In genomic region chr1:159185121-159185520, GRCh38 we compare ENCODE assay signal across 23 cellular contexts. TPM values are rescaled to one million over a fixed set of nuclear protein-coding genes. Genes with fewer than 3 reads are reported as not detected.
A peak's percentile ranks its signal among the peaks of the same experiment; 100 is the strongest.
DNase-seq lines count a peak whose midpoint lies in the region; ATAC-seq, FAIRE-seq and TF ChIP-seq lines count a peak whose summit lies in the region.
"Had no signal": no experiment of that assay in that cellular context is flagged by ENCODE, and none has a peak within 500 bp of the region (broad histone marks: within the 10 kb centered on the region; RNA-seq: fewer than 3 reads in every experiment).

No MANE protein-coding gene starts in this region.

- no peak overlapping the region for H3K9ac ChIP-seq in PC-3 (ENCODE audit: low read length)
- H3K9ac ChIP-seq in trophoblast cell (ENCODE audit: low read length) = no peak overlapping the region

- H3K36me3 ChIP-seq in PC-3 (ENCODE audit: low read depth, low read length) = no peaks in the 10 kb centered on the region
- H3K36me3 ChIP-seq in bronchial epithelial cell (ENCODE audit: control insufficient read depth, insufficient read depth, low read length) = no peaks in the 10 kb centered on the region
- H3K36me3 ChIP-seq in trophoblast cell (ENCODE audit: control insufficient read depth in 1 of 2, insufficient read depth in 2 of 2, low read length in 2 of 2) = no peaks in the 10 kb centered on the region

- H3K27ac ChIP-seq in PC-3 (ENCODE audit: low read length) (no peak overlapping the region), trophoblast cell (ENCODE audit: low read depth, low read length) (no peak overlapping the region)

- no peak overlapping the region for H4K8ac ChIP-seq in trophoblast cell (ENCODE audit: low read depth, low read length)

- no peaks in the 10 kb centered on the region for H3K9me2 ChIP-seq in PC-3 (replicated peaks; ENCODE audit: low read length)

- H3K27me3 ChIP-seq in PC-3 (ENCODE audit: low read length) = peaks cover 83% of the 10 kb centered on the region
- peaks cover 26% of the 10 kb centered on the region for H3K27me3 ChIP-seq in bronchial epithelial cell (ENCODE audit: control insufficient read depth, insufficient read depth, low read length)
- H3K27me3 ChIP-seq in trophoblast cell (ENCODE audit: insufficient read depth, low read length) = no peaks in the 10 kb centered on the region

- TF ChIP-seq CTCF in PC-3 (conservative IDR thresholded peaks at IDR 0.05; ENCODE audit: low read depth, low read length) = no peak
- no peak for TF ChIP-seq CTCF in bronchial epithelial cell (IDR thresholded peaks at IDR 0.05; ENCODE audit: insufficient read depth, low read length, severe bottlenecking)

- no peak overlapping the region for H3K23ac ChIP-seq in trophoblast cell (ENCODE audit: low read length)

- no peaks in the 10 kb centered on the region for H4K20me1 ChIP-seq in PC-3 (ENCODE audit: low read length)

- H4K12ac ChIP-seq in trophoblast cell (ENCODE audit: low read depth, low read length) = no peak overlapping the region

- H2BK12ac ChIP-seq in trophoblast cell (ENCODE audit: low read length) = no peak overlapping the region

- H4K91ac ChIP-seq in trophoblast cell (ENCODE audit: low read depth, low read length) = no peak overlapping the region

- H3K4me3 ChIP-seq in PC-3 (ENCODE audit: low read length) = no peak overlapping the region
- H3K4me3 ChIP-seq in bronchial epithelial cell (ENCODE audit: low read depth, low read length) = no peak overlapping the region
- no peak overlapping the region for H3K4me3 ChIP-seq in trophoblast cell (ENCODE audit: low read depth, low read length)
- H3K4me3 ChIP-seq: GM12878, GM23338 had no signal

- POLR2A ChIA-PET in PC-3 (lab: Charles Lee; ENCODE audit: unreplicated experiment) = no interaction called here

- no peaks in the 10 kb centered on the region for H3K79me1 ChIP-seq in trophoblast cell (ENCODE audit: low read length)

- H3K9me3 ChIP-seq in PC-3 (ENCODE audit: low read length) (no peaks in the 10 kb centered on the region), trophoblast cell (ENCODE audit: insufficient read depth, low read depth, low read length) (no peaks in the 10 kb centered on the region)

- CTCF ChIA-PET in PC-3 (lab: Charles Lee) = no interaction called here

- no peak overlapping the region for H2BK5ac ChIP-seq in trophoblast cell (ENCODE audit: low read depth, low read length, poor library complexity)

- intact Hi-C loops in PC-3 (cut with micrococcal nuclease) = no loop called here

- H3K4me1 ChIP-seq in PC-3 (ENCODE audit: insufficient read depth, low read length) = no peaks in the 10 kb centered on the region
- peaks cover 3% of the 10 kb centered on the region in 2 experiments for H3K4me1 ChIP-seq in trophoblast cell (ENCODE audit: control insufficient read depth in 1 of 2, insufficient read depth in 2 of 2, low read length in 2 of 2)

- peak; percentile 9 for DNase-seq in DMS53 treated with DMSO at 0.1 percent for 48 hours (lab: John Stamatoyannopoulos, UW; ENCODE audit: unreplicated experiment)
- DNase-seq in PC-3 = peak; percentile 53
- peak; percentile 6 for DNase-seq in bronchial epithelial cell (ENCODE audit: low read depth)
- DNase-seq in trophoblast cell = peak; percentile 20 to 60
- DNase-seq in retina = no peak
- DNase-seq in stimulated activated CD4-positive, alpha-beta T cell treated with anti-CD3 and anti-CD28 coated beads, Interleukin-15, amount 100 ng/mL, for 24 hours = no peak
- DNase-seq: C1 segment of cervical spinal cord; Calu3; CD4-positive, alpha-beta memory T cell; COR-L47; DMS79; EL; GDM1; H9 had no signal

- no CpG with 5 or more reads among the region's 5 CpGs for WGBS in trophoblast cell (ENCODE audit: extremely low coverage, insufficient coverage, insufficient read length)

- no peak overlapping the region for H3K4ac ChIP-seq in trophoblast cell (ENCODE audit: low read depth, low read length)

- BruUV-seq in PC-3 (replicated peaks; lab: Mats Ljungman, UMichigan) = no TSS peak

- H3F3A ChIP-seq in PC-3 (ENCODE audit: low read length, unreplicated experiment) = no peaks in the 10 kb centered on the region

- H3K4me2 ChIP-seq in PC-3 (ENCODE audit: low read length) = no peak overlapping the region
- no peak overlapping the region for H3K4me2 ChIP-seq in trophoblast cell (ENCODE audit: low read length)
- H3K4me2 ChIP-seq: GM23338 had no signal

- H2BK120ac ChIP-seq in trophoblast cell (ENCODE audit: insufficient read depth, low read length, poor library complexity) = no peak overlapping the region

- no peak overlapping the region for H3K18ac ChIP-seq in trophoblast cell (ENCODE audit: low read length)

- H2AFZ ChIP-seq in PC-3 (ENCODE audit: low read length) (no peak overlapping the region), trophoblast cell (ENCODE audit: insufficient read depth, low read length, poor library complexity) (no peak overlapping the region)
- H2AFZ ChIP-seq: GM23338 had no signal

- H3K79me2 ChIP-seq in PC-3 (ENCODE audit: low read length) (no peaks in the 10 kb centered on the region), trophoblast cell (ENCODE audit: control insufficient read depth, insufficient read depth, low read length, poor library complexity) (no peaks in the 10 kb centered on the region)

- H2AK5ac ChIP-seq in trophoblast cell (ENCODE audit: low read length) = no peak overlapping the region

- H3K14ac ChIP-seq in trophoblast cell (ENCODE audit: low read length) = no peak overlapping the region

- no peak for FAIRE-seq in bronchial epithelial cell (lab: Jason Lieb, UNC)
- FAIRE-seq: GM12878, GM19239 had no signal

- ATAC-seq in PC-3 (peak; percentile 42), HG02852 (IDR thresholded peaks at IDR 0.05; ENCODE audit: unreplicated experiment) (no peak)
- ATAC-seq: GM12878, GM23338, HCT116 had no signal

RNA-seq across cellular contexts. Expression of gene CADM3, which starts 13.7 kb away (rescaled TPM):
- total RNA-seq in PC-3 (2014; rRNA removed) (not detected in 2 replicates), bronchial epithelial cell (not detected in 2 replicates)
- 0.53 and 0.56 TPM in 2 replicates for polyA plus RNA-seq in trophoblast cell (2013)
- total RNA-seq: A673; Calu3; CD4-positive, alpha-beta memory T cell; GM12878 had no signal
- polyA plus RNA-seq: CD4-positive, alpha-beta memory T cell had no signal

RNA-seq across cellular contexts. Expression of gene ACKR1, which starts 19.6 kb away (rescaled TPM):
- total RNA-seq in PC-3 (2014; rRNA removed) = not detected in 2 replicates
- total RNA-seq in bronchial epithelial cell = not detected in 2 replicates
- 0.03 TPM in 2 replicates for polyA plus RNA-seq in trophoblast cell (2013)
- total RNA-seq: A172; A673; Calu3; CD4-positive, alpha-beta memory T cell; GM23338; H4 had no signal
- polyA plus RNA-seq: BJ; CD4-positive, alpha-beta memory T cell had no signal

Comparison
In these comparisons a context has a peak if more than half of its experiments do, and no peak if none do; other contexts are left out.
1. DNase-seq: peak in DMS53 treated with DMSO at 0.1 percent for 48 hours (single experiment), PC-3 (single experiment), bronchial epithelial cell (single experiment) and trophoblast cell (2 of 2); none in retina (single experiment) and stimulated activated CD4-positive, alpha-beta T cell treated with anti-CD3 and anti-CD28 coated beads, Interleukin-15, amount 100 ng/mL, for 24 hours (single experiment).